Comparison of ENCODE assay signal across 21 cellular contexts in the genomic region with DNA sequence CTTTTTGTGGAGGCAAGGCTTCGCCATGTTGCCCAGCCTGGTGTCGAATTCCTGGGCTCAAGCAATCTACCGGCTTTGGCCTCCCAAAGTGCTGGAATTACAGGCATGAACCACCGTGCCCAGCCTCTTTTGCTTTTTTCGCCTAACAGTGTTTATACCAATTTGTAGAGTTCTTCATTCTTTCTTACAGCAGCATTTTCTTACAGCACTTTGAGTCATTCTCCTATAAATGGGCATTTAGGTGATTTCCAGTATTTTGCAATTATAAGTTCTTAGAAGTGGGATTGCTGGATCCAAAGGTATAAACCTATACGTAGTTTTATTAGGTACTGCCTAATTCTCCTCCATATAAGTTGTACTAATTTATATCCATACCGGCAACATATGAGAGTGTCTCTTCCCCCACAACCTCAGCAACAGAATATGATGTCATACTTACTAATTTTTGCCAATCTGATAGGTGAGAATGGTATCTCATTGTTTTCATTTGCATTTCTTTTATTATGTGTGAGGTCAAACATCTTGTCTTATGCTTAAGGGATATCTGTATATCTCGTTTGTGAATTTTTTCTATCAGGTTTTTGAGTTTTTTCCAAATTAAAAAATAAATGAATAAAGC. TPM values are rescaled to one million over a fixed set of nuclear protein-coding genes. Genes with fewer than 3 reads are reported as not detected.
DNase-seq lines count a peak whose midpoint lies in the region; ATAC-seq, FAIRE-seq and TF ChIP-seq lines count a peak whose summit lies in the region.
"Had no signal": no experiment of that assay in that cellular context is flagged by ENCODE, and none has a peak within 500 bp of the region (broad histone marks: within the 10 kb centered on the region; RNA-seq: fewer than 3 reads in every experiment).

No MANE protein-coding gene starts in this region.

- no peak overlapping the region for H3K4me3 Mint-ChIP-seq in Calu3 (ENCODE audit: low read depth, unreplicated experiment)
- H3K4me3 Mint-ChIP-seq: CD4-positive, alpha-beta T cell had no signal

- no peak overlapping the region for H3K27ac Mint-ChIP-seq in Calu3 (ENCODE audit: unreplicated experiment)
- H3K27ac Mint-ChIP-seq: CD4-positive, alpha-beta T cell had no signal

- no peak for TF ChIP-seq POLR2A in K562 (conservative IDR thresholded peaks at IDR 0.05)
- TF ChIP-seq POLR2A in Peyer's patch (IDR thresholded peaks at IDR 0.05) = no peak

- CTCF ChIA-PET in HEK293 (lab: Yijun Ruan, JAX) (no interaction called here), K562 (lab: Yijun Ruan, JAX; ENCODE audit: low intra/inter-chr PET ratio) (no interaction called here), Calu3 (lab: Charles Lee) (interaction anchor here (0.7 kb wide), 1 partner anchor 52 kb away, joined by 4 read pairs; no protein-coding TSS in a partner anchor)

- in situ Hi-C loops in K562 (cut with MboI) = no loop called here

- no peaks in the 10 kb centered on the region for H3K27me3 Mint-ChIP-seq in Calu3 (ENCODE audit: unreplicated experiment)
- H3K27me3 Mint-ChIP-seq: CD4-positive, alpha-beta T cell had no signal

- BruUV-seq in K562 (replicated peaks; lab: Mats Ljungman, UMichigan) (no TSS peak), Calu3 (replicated peaks; lab: Mats Ljungman, UMichigan) (no TSS peak)

- TF ChIP-seq RAD21 in K562 (CRISPR knock-in tag; conservative IDR thresholded peaks at IDR 0.05 in 1 of 2, IDR thresholded peaks at IDR 0.05 in 1 of 2) = no peak

- H2AFZ ChIP-seq in K562 (ENCODE audit: low read depth, low read length) = no peak overlapping the region

- no peaks in the 10 kb centered on the region for H3K4me1 Mint-ChIP-seq in Calu3 (ENCODE audit: low read depth, unreplicated experiment)

- H3K79me2 ChIP-seq in K562 (ENCODE audit: control insufficient read depth, insufficient read depth, low read length) = no peaks in the 10 kb centered on the region

- WGBS in K562 (ENCODE audit: insufficient coverage, low coverage, missing lambda C conversion rate) = 62% methylated on average over 7 of the region's 8 CpGs

- ATAC-seq in activated CD4-positive, CD25-positive, alpha-beta regulatory T cell treated with anti-CD3 and anti-CD28 coated beads, Interleukin-2, amount 50 U/mL, for 24 hours = peak; percentile 21 to 48
- ATAC-seq in K562 = no peak
- ATAC-seq: left lung, pancreas had no signal

- POLR2A ChIA-PET in HEK293 (lab: Yijun Ruan, JAX) (no interaction called here), K562 (lab: Yijun Ruan, JAX) (no interaction called here)

- H3K9ac ChIP-seq in K562 (ENCODE audit: insufficient read depth in 1 of 2, low read depth in 2 of 2, low read length in 2 of 2) = no peak overlapping the region
- H3K9ac ChIP-seq: KMS-11 had no signal

- intact Hi-C loops in K562 (cut with micrococcal nuclease) (no loop called here), Calu3 (cut with micrococcal nuclease; ENCODE audit: unreplicated experiment) (no loop called here)

- no peak for TF ChIP-seq CTCF in HEK293 (tag by site-specific recombination; IDR thresholded peaks at IDR 0.05)
- TF ChIP-seq CTCF in K562 (IDR thresholded peaks at IDR 0.05 in 2 of 3, conservative IDR thresholded peaks at IDR 0.05 in 1 of 3; ENCODE audit: insufficient read depth in 2 of 3, low read depth in 1 of 3, low read length in 3 of 3) = no peak
- no peak for TF ChIP-seq CTCF in Peyer's patch (IDR thresholded peaks at IDR 0.05)
- no peak for TF ChIP-seq CTCF in Calu3 (IDR thresholded peaks at IDR 0.05; ENCODE audit: unreplicated experiment)

- FAIRE-seq in K562 (lab: Jason Lieb, UNC) = no peak
- FAIRE-seq: H1, pancreas, RCC 7860 had no signal

- no peak for TF ChIP-seq EP300 in K562 (IDR thresholded peaks at IDR 0.05; ENCODE audit: low read length)

- H3K4me3 ChIP-seq in HEK293 (ENCODE audit: low read depth, low read length) = no peak overlapping the region
- no peak overlapping the region for H3K4me3 ChIP-seq in K562
- H3K4me3 ChIP-seq in Peyer's patch = no peak overlapping the region
- H3K4me3 ChIP-seq: ascending aorta, esophagus muscularis mucosa, left lung, pancreas, skin epidermis, tibial nerve had no signal

- H3K9me1 ChIP-seq in K562 (ENCODE audit: control insufficient read depth, insufficient read depth, low read length) = no peaks in the 10 kb centered on the region

- no peaks in the 10 kb centered on the region for H3K9me3 Mint-ChIP-seq in Calu3 (ENCODE audit: low read depth, unreplicated experiment)
- H3K9me3 Mint-ChIP-seq: CD4-positive, alpha-beta T cell had no signal

- H3K4me2 ChIP-seq in K562 (ENCODE audit: insufficient read depth, low read length) = no peak overlapping the region
- H3K4me2 ChIP-seq: KMS-11 had no signal

- H3K9me3 ChIP-seq in HEK293 (ENCODE audit: control insufficient read depth, insufficient read depth, low read depth, low read length) = no peaks in the 10 kb centered on the region
- no peaks in the 10 kb centered on the region for H3K9me3 ChIP-seq in K562 (replicated peaks; ENCODE audit: control insufficient read depth, insufficient read depth, low read depth, low read length)
- H3K9me3 ChIP-seq in Peyer's patch = no peaks in the 10 kb centered on the region
- H3K9me3 ChIP-seq: ascending aorta, esophagus muscularis mucosa, left lung, pancreas, tibial nerve had no signal

- no peaks in the 10 kb centered on the region for H3K27me3 ChIP-seq in K562 (ENCODE audit: control insufficient read depth in 2 of 2, insufficient read depth in 2 of 2, low read length in 2 of 2)
- no peaks in the 10 kb centered on the region for H3K27me3 ChIP-seq in Peyer's patch
- H3K27me3 ChIP-seq: ascending aorta, esophagus muscularis mucosa, left lung, pancreas, tibial nerve had no signal

- no peak overlapping the region for H3K27ac ChIP-seq in HEK293 (ENCODE audit: extremely low read depth, low read depth, low read length)
- H3K27ac ChIP-seq in K562 (ENCODE audit: extremely low read depth, low read depth, low read length) = no peak overlapping the region
- H3K27ac ChIP-seq in Peyer's patch = no peak overlapping the region
- no peak overlapping the region for H3K27ac ChIP-seq in substantia nigra (ENCODE audit: low read depth, low read length, poor library complexity, severe bottlenecking)
- H3K27ac ChIP-seq: ascending aorta, esophagus muscularis mucosa, KMS-11, left lung, pancreas, skin epidermis, tibial nerve had no signal

- H3K4me1 ChIP-seq in HEK293 (ENCODE audit: control insufficient read depth, insufficient read depth, low read length) = no peaks in the 10 kb centered on the region
- H3K4me1 ChIP-seq in K562 (replicated peaks in 1 of 2; ENCODE audit: control insufficient read depth in 2 of 2, insufficient read depth in 2 of 2, low read length in 2 of 2) = peaks cover 4 to 5% of the 10 kb centered on the region in 2 experiments; a peak in 3 of 5 replicates
- no peaks in the 10 kb centered on the region for H3K4me1 ChIP-seq in Peyer's patch
- H3K4me1 ChIP-seq: ascending aorta, pancreas had no signal

- no peaks in the 10 kb centered on the region for H4K20me1 ChIP-seq in K562 (replicated peaks; ENCODE audit: control insufficient read depth, insufficient read depth, low read length)

- no peak for DNase-seq in activated CD4-positive, CD25-positive, alpha-beta regulatory T cell treated with anti-CD3 and anti-CD28 coated beads, Interleukin-2, amount 50 U/mL, for 72 hours
- DNase-seq in K562 (ENCODE audit: extremely low read depth in 1 of 4, low spot score in 3 of 4) (no peak), kidney tubule cell (ENCODE audit: low spot score) (peak; percentile 17), Peyer's patch (no peak), Calu3 (no peak), substantia nigra (lab: John Stamatoyannopoulos, UW) (no peak)
- DNase-seq: 8988T; CD4-positive, alpha-beta T cell; dermis blood vessel endothelial cell; left lung; NCI-H774 had no signal

- H3K36me3 Mint-ChIP-seq in Calu3 (ENCODE audit: insufficient read depth, unreplicated experiment) = no peaks in the 10 kb centered on the region

- H3K36me3 ChIP-seq in HEK293 (ENCODE audit: control insufficient read depth in 2 of 2, insufficient read depth in 1 of 2, low read length in 2 of 2) (no peaks in the 10 kb centered on the region; a peak in 1 of 3 replicates), K562 (ENCODE audit: control insufficient read depth, insufficient read depth, low read length) (no peaks in the 10 kb centered on the region), Peyer's patch (no peaks in the 10 kb centered on the region)
- H3K36me3 ChIP-seq: ascending aorta, esophagus muscularis mucosa, left lung, pancreas, tibial nerve had no signal

RNA-seq across cellular contexts. Expression of a gene that starts 39.1 kb away (rescaled TPM):
- 5.6 and 12.2 TPM in 2 replicates for total RNA-seq in K562 (2011; cell fraction: chromatin; rRNA removed; ENCODE audit: low replicate concordance)
- total RNA-seq in K562 (2011; cell fraction: nucleolus; rRNA removed) = 5.0 and 5.7 TPM in 2 replicates
- 6.2 and 7.5 TPM in 2 replicates for total RNA-seq in K562 (2011; cell fraction: nucleoplasm; rRNA removed)
- total RNA-seq in K562 (2014; rRNA removed) (0.82 and 1.3 TPM in 2 replicates), K562 (2014; rRNA removed; fragmentation: Illumina TruSeq; extraction: Trizol) (0.67 and 0.69 TPM in 2 replicates), K562 (2015; rRNA removed; fragmentation: Illumina TruSeq; extraction: Trizol) (0.76 and 0.90 TPM in 2 replicates), K562 (2021) (6.3 and 6.8 TPM in 2 replicates), Peyer's patch (10 to 100 TPM in 1 of 4 donors, 1 to 10 TPM in 3; 6.5 to 11.0 (median 9.2) TPM), Calu3 (2022) (6.7 and 7.0 TPM in 2 replicates)
- polyA plus RNA-seq in K562 (2011; rRNA removed) (1.8 and 2.6 TPM in 2 replicates), K562 (2014; fragmentation: Illumina TruSeq; extraction: Trizol) (4.5 and 4.8 TPM in 2 replicates), K562 (2014; fragmentation: Nextera tagmentation; extraction: Ambion mirVana) (under 1 TPM; 0.59 to 0.78 TPM), K562 (2014; rRNA removed) (2.4 and 2.8 TPM in 2 replicates)
- polyA plus RNA-seq in K562 (2011; cell fraction: cytosol; rRNA removed) = 2.4 and 2.5 TPM in 2 replicates
- polyA plus RNA-seq in K562 (2011; cell fraction: nucleus; rRNA removed) = 4.1 and 4.5 TPM in 2 replicates
- 4.0 and 5.1 TPM in 2 replicates for polyA plus RNA-seq in K562 (2012)
- 2.0 and 2.8 TPM in 2 replicates for polyA minus RNA-seq in K562 (2011; rRNA and poly(A)+ RNA removed)
- polyA minus RNA-seq in K562 (2011; cell fraction: cytosol; rRNA and poly(A)+ RNA removed) = 2.8 and 3.6 TPM in 2 replicates
- polyA minus RNA-seq in K562 (2011; cell fraction: nucleus; rRNA and poly(A)+ RNA removed) = 1.6 and 2.2 TPM in 2 replicates

RNA-seq across cellular contexts. Expression of a gene that starts 40.4 kb away (rescaled TPM):
- total RNA-seq in K562 (2011; cell fraction: chromatin; rRNA removed; ENCODE audit: low replicate concordance) = 49.4 and 103 TPM in 2 replicates
- total RNA-seq in K562 (2011; cell fraction: nucleolus; rRNA removed) = 55.9 and 62.7 TPM in 2 replicates
- total RNA-seq in K562 (2011; cell fraction: nucleoplasm; rRNA removed) = 52.4 and 56.3 TPM in 2 replicates
- total RNA-seq in K562 (2014; rRNA removed) (47.8 and 49.1 TPM in 2 replicates), K562 (2014; rRNA removed; fragmentation: Illumina TruSeq; extraction: Trizol) (39.8 and 43.6 TPM in 2 replicates), K562 (2015; rRNA removed; fragmentation: Illumina TruSeq; extraction: Trizol) (47.7 and 52.5 TPM in 2 replicates), K562 (2021) (56.7 and 60.5 TPM in 2 replicates), Peyer's patch (10 to 100 TPM; 41.3 to 79.7 (median 71.3) TPM), Calu3 (2022) (43.7 and 48.2 TPM in 2 replicates)
- polyA plus RNA-seq in K562 (2011; rRNA removed) (77.2 and 80.3 TPM in 2 replicates), K562 (2014; fragmentation: Illumina TruSeq; extraction: Trizol) (60.2 and 60.9 TPM in 2 replicates), K562 (2014; fragmentation: Nextera tagmentation; extraction: Ambion mirVana) (10 to 100 TPM; 36.3 to 44.1 TPM), K562 (2014; rRNA removed) (49.6 and 60.5 TPM in 2 replicates)
- polyA plus RNA-seq in K562 (2011; cell fraction: cytosol; rRNA removed) = 72.0 and 75.9 TPM in 2 replicates
- polyA plus RNA-seq in K562 (2011; cell fraction: nucleus; rRNA removed) = 90.8 and 94.6 TPM in 2 replicates
- 44.6 and 45.2 TPM in 2 replicates for polyA plus RNA-seq in K562 (2012)
- polyA minus RNA-seq in K562 (2011; rRNA and poly(A)+ RNA removed) = 46.7 and 62.1 TPM in 2 replicates
- polyA minus RNA-seq in K562 (2011; cell fraction: cytosol; rRNA and poly(A)+ RNA removed) = 38.5 TPM in 2 replicates
- 23.0 and 41.4 TPM in 2 replicates for polyA minus RNA-seq in K562 (2011; cell fraction: nucleus; rRNA and poly(A)+ RNA removed)
